ENCODE assay signal across 8 cellular contexts in genomic region chr9:104093162-104093561, GRCh38. TPM values are rescaled to one million over a fixed set of nuclear protein-coding genes. Genes with fewer than 3 reads are reported as not detected.
A peak's percentile ranks its signal among the peaks of the same experiment; 100 is the strongest.
DNase-seq lines count a peak whose midpoint lies in the region; ATAC-seq and TF ChIP-seq lines count a peak whose summit lies in the region.

No MANE protein-coding gene starts in this region.

- CTCF ChIA-PET in HEK293 (lab: Yijun Ruan, JAX): interaction anchor here (1.0 kb wide), 1 partner anchor 11 kb away, joined by 3 read pairs; no protein-coding TSS in a partner anchor

- peak overlapping the region; percentile 74 for H3K9ac ChIP-seq in iPS-15b (ENCODE audit: low read depth, low read length)

- POLR2A ChIA-PET in HEK293 (lab: Yijun Ruan, JAX): interaction anchor here (1.0 to 2.0 kb wide), 7 partner anchors 9 to 655 kb away, joined by 3 to 6 read pairs (median 3); partner anchors contain the start of gene NIPSNAP3A

- H3K36me3 Mint-ChIP-seq in activated naive CD4-positive, alpha-beta T cell treated with anti-CD3 and anti-CD28 coated beads, Interleukin-2, amount 50 U/mL, for 72 hours: peaks cover 35 to 40% of the 10 kb centered on the region in 2 donors

- H3K4me3 ChIP-seq in HEK293 (ENCODE audit: low read depth, low read length) (peak overlapping the region; percentile 94), iPS-15b (ENCODE audit: low read depth, low read length) (peak overlapping the region; percentile 74)

- ATAC-seq in activated naive CD4-positive, alpha-beta T cell treated with anti-CD3 and anti-CD28 coated beads, Interleukin-2, amount 50 U/mL, for 72 hours: no peak
- ATAC-seq in stimulated activated naive CD8-positive, alpha-beta T cell treated with anti-CD3 and anti-CD28 coated beads, Interleukin-15, amount 100 ng/mL, for 72 hours: no peak
- no peak for ATAC-seq in GM21825 (IDR thresholded peaks at IDR 0.05; ENCODE audit: unreplicated experiment)
- no peak for ATAC-seq in GM21528 (IDR thresholded peaks at IDR 0.05; ENCODE audit: low FRiP score, unreplicated experiment)

- peaks cover 0 to 13% of the 10 kb centered on the region in 2 experiments; a peak in 1 of 3 replicates for H3K36me3 ChIP-seq in HEK293 (ENCODE audit: control insufficient read depth in 2 of 2, insufficient read depth in 1 of 2, low read length in 2 of 2)
- no peaks in the 10 kb centered on the region for H3K36me3 ChIP-seq in iPS-15b (ENCODE audit: control insufficient read depth, insufficient read depth, low read length)

- no peaks in the 10 kb centered on the region for H3K9me3 ChIP-seq in HEK293 (ENCODE audit: control insufficient read depth, insufficient read depth, low read depth, low read length)
- H3K9me3 ChIP-seq in iPS-15b (ENCODE audit: control insufficient read depth, insufficient read depth, low read length): no peaks in the 10 kb centered on the region

- TF ChIP-seq CTCF in HEK293 (tag by site-specific recombination; IDR thresholded peaks at IDR 0.05): no peak

- no peaks in the 10 kb centered on the region for H3K27me3 ChIP-seq in iPS-15b (ENCODE audit: control insufficient read depth, insufficient read depth, low read length)

- peak; percentile 11 for DNase-seq in Ammon's horn (ENCODE audit: low spot score)
- no peak for DNase-seq in activated naive CD4-positive, alpha-beta T cell treated with anti-CD3 and anti-CD28 coated beads, Interleukin-2, amount 50 U/mL, for 72 hours (ENCODE audit: low spot score in 2 of 2)
- no peak for DNase-seq in stimulated activated naive CD8-positive, alpha-beta T cell treated with anti-CD3 and anti-CD28 coated beads, Interleukin-15, amount 100 ng/mL, for 72 hours
- no peak for DNase-seq in AG08396 (ENCODE audit: low spot score)

- 0 out of 2 replicates have a peak, but pooled peaks cover 2% of the 10 kb centered on the region for H3K4me1 ChIP-seq in HEK293 (ENCODE audit: control insufficient read depth, insufficient read depth, low read length)
- H3K4me1 ChIP-seq in iPS-15b (ENCODE audit: control insufficient read depth, insufficient read depth, low read length): peaks cover 17% of the 10 kb centered on the region

- H3K27ac Mint-ChIP-seq in activated naive CD4-positive, alpha-beta T cell treated with anti-CD3 and anti-CD28 coated beads, Interleukin-2, amount 50 U/mL, for 72 hours: peak overlapping the region; percentile 95 to 99
- peak overlapping the region; percentile 100 for H3K27ac Mint-ChIP-seq in stimulated activated naive CD8-positive, alpha-beta T cell treated with anti-CD3 and anti-CD28 coated beads, Interleukin-15, amount 100 ng/mL, for 72 hours

- H3K9me3 Mint-ChIP-seq in activated naive CD4-positive, alpha-beta T cell treated with anti-CD3 and anti-CD28 coated beads, Interleukin-2, amount 50 U/mL, for 72 hours: peaks cover 0 to 3% of the 10 kb centered on the region in 2 donors
- peaks cover 0 to 11% of the 10 kb centered on the region in 2 donors for H3K9me3 Mint-ChIP-seq in stimulated activated naive CD8-positive, alpha-beta T cell treated with anti-CD3 and anti-CD28 coated beads, Interleukin-15, amount 100 ng/mL, for 72 hours

- H3K4me1 Mint-ChIP-seq in stimulated activated naive CD8-positive, alpha-beta T cell treated with anti-CD3 and anti-CD28 coated beads, Interleukin-15, amount 100 ng/mL, for 72 hours: peaks cover 30% of the 10 kb centered on the region

- peak overlapping the region; percentile 81 for H3K27ac ChIP-seq in HEK293 (ENCODE audit: extremely low read depth, low read depth, low read length)

- H3K4me3 Mint-ChIP-seq in stimulated activated naive CD8-positive, alpha-beta T cell treated with anti-CD3 and anti-CD28 coated beads, Interleukin-15, amount 100 ng/mL, for 72 hours: peak overlapping the region; percentile 96 to 99

- H3K27me3 Mint-ChIP-seq in stimulated activated naive CD8-positive, alpha-beta T cell treated with anti-CD3 and anti-CD28 coated beads, Interleukin-15, amount 100 ng/mL, for 72 hours: no peaks in the 10 kb centered on the region

TF ChIP-seq in HEK293, 187 proteins besides CTCF, POLR2A, EP300 and RAD21 (continues in another document):
- no peak for TF ChIP-seq ZBTB20 (tag by site-specific recombination; IDR thresholded peaks at IDR 0.05)
- TF ChIP-seq YY1 (tag by site-specific recombination; IDR thresholded peaks at IDR 0.05): no peak
- TF ChIP-seq REST (tag by site-specific recombination; IDR thresholded peaks at IDR 0.05): no peak
- TF ChIP-seq ZNF76 (tag by site-specific recombination; IDR thresholded peaks at IDR 0.05; ENCODE audit: borderline replicate concordance, low read depth): no peak
- TF ChIP-seq ZNF433 (tag by site-specific recombination; IDR thresholded peaks at IDR 0.05; ENCODE audit: low read depth): no peak
- no peak for TF ChIP-seq ZNF114 (tag by site-specific recombination; IDR thresholded peaks at IDR 0.05)
- no peak for TF ChIP-seq KLF10 (tag by site-specific recombination; IDR thresholded peaks at IDR 0.05)
- no peak for TF ChIP-seq ZNF830 (tag by site-specific recombination; IDR thresholded peaks at IDR 0.05; ENCODE audit: low read depth)
- TF ChIP-seq ZNF18 (tag by site-specific recombination; IDR thresholded peaks at IDR 0.05): no peak
- no peak for TF ChIP-seq ZNF354C (tag by site-specific recombination; IDR thresholded peaks at IDR 0.05; ENCODE audit: borderline replicate concordance, low read depth)
- no peak for TF ChIP-seq ZNF174 (tag by site-specific recombination; IDR thresholded peaks at IDR 0.05)
- TF ChIP-seq ZNF112 (tag by site-specific recombination; IDR thresholded peaks at IDR 0.05): no peak
- no peak for TF ChIP-seq ZBTB21 (tag by site-specific recombination; IDR thresholded peaks at IDR 0.05)

RNA-seq across cellular contexts. Expression of gene SMC2, which starts 0.9 kb away (rescaled TPM):
- total RNA-seq in activated naive CD4-positive, alpha-beta T cell treated with anti-CD3 and anti-CD28 coated beads, Interleukin-2, amount 50 U/mL, for 72 hours: 10 to 100 TPM; 66.3 to 80.7 TPM
